ENCODE assay signal across 8 cellular contexts in the genomic region with DNA sequence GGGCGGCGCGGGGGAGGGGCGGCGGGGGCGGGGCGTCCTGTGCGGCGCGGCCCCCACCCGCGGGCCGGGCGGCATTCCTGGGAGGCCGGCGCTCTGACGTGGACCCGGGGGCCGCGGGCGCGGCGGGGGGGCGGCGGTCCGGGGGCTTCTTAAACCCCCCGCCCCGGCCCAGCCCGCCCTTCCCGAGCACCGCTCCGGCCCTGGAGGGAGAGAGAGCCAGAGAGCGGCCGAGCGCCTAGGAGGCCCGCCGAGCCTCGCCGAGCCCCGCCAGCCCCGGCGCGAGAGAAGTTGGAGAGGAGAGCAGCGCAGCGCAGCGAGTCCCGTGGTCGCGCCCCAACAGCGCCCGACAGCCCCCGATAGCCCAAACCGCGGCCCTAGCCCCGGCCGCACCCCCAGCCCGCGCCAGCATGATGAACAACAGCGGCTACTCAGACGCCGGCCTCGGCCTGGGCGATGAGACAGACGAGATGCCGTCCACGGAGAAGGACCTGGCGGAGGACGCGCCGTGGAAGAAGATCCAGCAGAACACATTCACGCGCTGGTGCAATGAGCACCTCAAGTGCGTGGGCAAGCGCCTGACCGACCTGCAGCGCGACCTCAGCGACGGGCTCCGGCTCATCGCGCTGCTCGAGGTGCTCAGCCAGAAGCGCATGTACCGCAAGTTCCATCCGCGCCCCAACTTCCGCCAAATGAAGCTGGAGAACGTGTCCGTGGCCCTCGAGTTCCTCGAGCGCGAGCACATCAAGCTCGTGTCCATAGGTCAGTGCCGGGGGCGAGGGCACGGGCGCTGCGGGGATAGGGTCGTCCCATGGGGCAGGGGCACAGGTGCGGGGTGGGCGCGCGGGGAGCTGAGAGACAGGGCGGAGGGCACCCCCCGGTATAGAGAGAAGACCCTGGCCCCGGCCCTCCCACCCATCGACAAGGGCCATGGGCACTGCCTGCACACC. TPM values are rescaled to one million over a fixed set of nuclear protein-coding genes. Genes with fewer than 3 reads are reported as not detected.
A peak's percentile ranks its signal among the peaks of the same experiment; 100 is the strongest.
DNase-seq lines count a peak whose midpoint lies in the region; ATAC-seq, FAIRE-seq and TF ChIP-seq lines count a peak whose summit lies in the region.

A gene with protein sequence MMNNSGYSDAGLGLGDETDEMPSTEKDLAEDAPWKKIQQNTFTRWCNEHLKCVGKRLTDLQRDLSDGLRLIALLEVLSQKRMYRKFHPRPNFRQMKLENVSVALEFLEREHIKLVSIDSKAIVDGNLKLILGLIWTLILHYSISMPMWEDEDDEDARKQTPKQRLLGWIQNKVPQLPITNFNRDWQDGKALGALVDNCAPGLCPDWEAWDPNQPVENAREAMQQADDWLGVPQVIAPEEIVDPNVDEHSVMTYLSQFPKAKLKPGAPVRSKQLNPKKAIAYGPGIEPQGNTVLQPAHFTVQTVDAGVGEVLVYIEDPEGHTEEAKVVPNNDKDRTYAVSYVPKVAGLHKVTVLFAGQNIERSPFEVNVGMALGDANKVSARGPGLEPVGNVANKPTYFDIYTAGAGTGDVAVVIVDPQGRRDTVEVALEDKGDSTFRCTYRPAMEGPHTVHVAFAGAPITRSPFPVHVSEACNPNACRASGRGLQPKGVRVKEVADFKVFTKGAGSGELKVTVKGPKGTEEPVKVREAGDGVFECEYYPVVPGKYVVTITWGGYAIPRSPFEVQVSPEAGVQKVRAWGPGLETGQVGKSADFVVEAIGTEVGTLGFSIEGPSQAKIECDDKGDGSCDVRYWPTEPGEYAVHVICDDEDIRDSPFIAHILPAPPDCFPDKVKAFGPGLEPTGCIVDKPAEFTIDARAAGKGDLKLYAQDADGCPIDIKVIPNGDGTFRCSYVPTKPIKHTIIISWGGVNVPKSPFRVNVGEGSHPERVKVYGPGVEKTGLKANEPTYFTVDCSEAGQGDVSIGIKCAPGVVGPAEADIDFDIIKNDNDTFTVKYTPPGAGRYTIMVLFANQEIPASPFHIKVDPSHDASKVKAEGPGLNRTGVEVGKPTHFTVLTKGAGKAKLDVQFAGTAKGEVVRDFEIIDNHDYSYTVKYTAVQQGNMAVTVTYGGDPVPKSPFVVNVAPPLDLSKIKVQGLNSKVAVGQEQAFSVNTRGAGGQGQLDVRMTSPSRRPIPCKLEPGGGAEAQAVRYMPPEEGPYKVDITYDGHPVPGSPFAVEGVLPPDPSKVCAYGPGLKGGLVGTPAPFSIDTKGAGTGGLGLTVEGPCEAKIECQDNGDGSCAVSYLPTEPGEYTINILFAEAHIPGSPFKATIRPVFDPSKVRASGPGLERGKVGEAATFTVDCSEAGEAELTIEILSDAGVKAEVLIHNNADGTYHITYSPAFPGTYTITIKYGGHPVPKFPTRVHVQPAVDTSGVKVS (N-terminal part only) (plus strand): TSS at position 176 of the 947 bp plus-strand sequence. CDS start 232 bp downstream, at position 408.

- H3K27ac ChIP-seq in liver (ENCODE audit: low read depth in 1 of 2, low read length in 2 of 2), result no peak within 1 kb of the TSS
- no peak within 1 kb of the TSS for H3K27ac ChIP-seq in HepG2 (ENCODE audit: extremely low read length, insufficient read depth, low read length)
- H3K27ac ChIP-seq in subcutaneous abdominal adipose tissue (ENCODE audit: low read depth, low read length), result peak within 1 kb of the TSS; percentile 23

- H3K4me2 ChIP-seq in HepG2 (ENCODE audit: low read depth, low read length), result no peak within 1 kb of the TSS

- no peak for TF ChIP-seq EP300 in HepG2 (IDR thresholded peaks at IDR 0.05; ENCODE audit: low read depth in 2 of 2, low read length in 2 of 2)
- no peak for TF ChIP-seq EP300 in HepG2 (CRISPR knock-in tag; IDR thresholded peaks at IDR 0.05; ENCODE audit: borderline replicate concordance)

- no peak for ATAC-seq in HepG2
- peak; percentile 41 for ATAC-seq in activated CD8-positive, alpha-beta T cell treated with anti-CD3 and anti-CD28 coated beads, Interleukin-2, amount 10 ng/mL, durations not matched to agents 7 days and 5 days
- no peak for ATAC-seq in HG03571 (IDR thresholded peaks at IDR 0.05; ENCODE audit: unreplicated experiment)

- POLR2A ChIA-PET in HepG2 (lab: Yijun Ruan, JAX), result no interaction called here
- POLR2A ChIA-PET in activated CD8-positive, alpha-beta T cell treated with anti-CD3 and anti-CD28 coated beads, Interleukin-2, amount 10 ng/mL, durations not matched to agents 7 days and 5 days (lab: Charles Lee), result no interaction called here

- peaks cover 17% of the 10 kb centered on the region for H3K4me1 Mint-ChIP-seq in activated CD8-positive, alpha-beta T cell treated with anti-CD3 and anti-CD28 coated beads, Interleukin-2, amount 10 ng/mL, durations not matched to agents 7 days and 5 days (ENCODE audit: low read depth)

- peaks cover 0 to 5% (median 0%) of the 10 kb centered on the region in 4 donors for H3K27me3 ChIP-seq in liver (ENCODE audit: control insufficient read depth in 4 of 4, insufficient read depth in 4 of 4, low read length in 3 of 4)
- H3K27me3 ChIP-seq in HepG2 (ENCODE audit: control insufficient read depth in 1 of 2, insufficient read depth in 2 of 2, low read length in 2 of 2), result peaks cover 3 to 25% of the 10 kb centered on the region in 2 experiments; a peak in 4 of 5 replicates
- H3K27me3 ChIP-seq in subcutaneous abdominal adipose tissue (ENCODE audit: control insufficient read depth in 5 of 5, insufficient read depth in 4 of 5, low read length in 5 of 5), result peaks cover 4 to 25% (median 16%) of the 10 kb centered on the region in 5 donors

- no peak for TF ChIP-seq CTCF in liver (IDR thresholded peaks at IDR 0.05; ENCODE audit: low read depth, low read length, missing input control)
- no peak for TF ChIP-seq CTCF in HepG2 (CRISPR knock-in tag; IDR thresholded peaks at IDR 0.05)
- TF ChIP-seq CTCF in epithelial cell of proximal tubule (conservative IDR thresholded peaks at IDR 0.05; ENCODE audit: low read depth, low read length), result no peak

- TF ChIP-seq RAD21 in liver (IDR thresholded peaks at IDR 0.05) (no peak), HepG2 (CRISPR knock-in tag; IDR thresholded peaks at IDR 0.05) (no peak)

- H3K9me3 Mint-ChIP-seq in activated CD8-positive, alpha-beta T cell treated with anti-CD3 and anti-CD28 coated beads, Interleukin-2, amount 10 ng/mL, durations not matched to agents 7 days and 5 days (ENCODE audit: insufficient read depth), result no peaks in the 10 kb centered on the region

- TF ChIP-seq POLR2A in HepG2 (IDR thresholded peaks at IDR 0.05; ENCODE audit: insufficient read depth in 1 of 2, low read depth in 2 of 2, low read length in 2 of 2), result no peak

- WGBS in liver, result 4% methylated on average over 109 of the region's 109 CpGs
- WGBS in HepG2 (ENCODE audit: low lambda C conversion rate), result 94% methylated on average over 80 of the region's 109 CpGs

- H3K4me3 ChIP-seq in liver (ENCODE audit: low read depth in 1 of 3, low read length in 3 of 3) (peak within 1 kb of the TSS in 2 of 3 donors; percentile 6 to 39), HepG2 (replicated peaks in 1 of 3; ENCODE audit: insufficient read depth in 1 of 3, low read depth in 2 of 3, low read length in 3 of 3) (no peak within 1 kb of the TSS), epithelial cell of proximal tubule (ENCODE audit: low read depth, low read length) (peak within 1 kb of the TSS; percentile 48), subcutaneous abdominal adipose tissue (ENCODE audit: low read depth in 1 of 5, low read length in 5 of 5) (peak within 1 kb of the TSS; percentile 44 to 67 (median 62))

- H3K4me1 ChIP-seq in liver (ENCODE audit: control insufficient read depth in 4 of 4, insufficient read depth in 4 of 4, low read length in 3 of 4) (peaks cover 3 to 13% (median 7%) of the 10 kb centered on the region in 4 donors), HepG2 (ENCODE audit: insufficient read depth, low read length) (peaks cover 42% of the 10 kb centered on the region), subcutaneous abdominal adipose tissue (ENCODE audit: control insufficient read depth in 5 of 5, insufficient read depth in 5 of 5, low read length in 5 of 5) (peaks cover 7 to 55% (median 45%) of the 10 kb centered on the region in 5 donors)

- H3K9ac ChIP-seq in liver (ENCODE audit: low read depth in 1 of 2, low read length in 2 of 2), result no peak within 1 kb of the TSS
- H3K9ac ChIP-seq in HepG2 (ENCODE audit: insufficient read depth, low read depth, low read length), result no peak within 1 kb of the TSS
- peak within 1 kb of the TSS in 2 of 5 donors; percentile 8 to 64 for H3K9ac ChIP-seq in subcutaneous abdominal adipose tissue (ENCODE audit: low read length in 5 of 5)

- no peak within 1 kb of the TSS for H3K27ac Mint-ChIP-seq in activated CD8-positive, alpha-beta T cell treated with anti-CD3 and anti-CD28 coated beads, Interleukin-2, amount 10 ng/mL, durations not matched to agents 7 days and 5 days

- FAIRE-seq in HepG2 (lab: Jason Lieb, UNC), result no peak

- DNase-seq in HepG2 (ENCODE audit: low spot score) (no peak), epithelial cell of proximal tubule (ENCODE audit: low read depth) (no peak), mucosa of gallbladder (ENCODE audit: low spot score) (peak; percentile 40), germinal center (ENCODE audit: low spot score) (no peak)
- DNase-seq in activated CD8-positive, alpha-beta T cell treated with anti-CD3 and anti-CD28 coated beads, Interleukin-2, amount 10 ng/mL, durations not matched to agents 7 days and 5 days, result peak; percentile 46

- in situ Hi-C loops in HepG2 (cut with HindIII; ENCODE audit: extremely low pct_ligation_motif_present, low pct_unique_long_range_greater_than_20kb), result no loop called here

- H3K9me3 ChIP-seq in liver (ENCODE audit: control insufficient read depth in 4 of 4, low read length in 3 of 4), result no peaks in the 10 kb centered on the region
- no peaks in the 10 kb centered on the region for H3K9me3 ChIP-seq in HepG2 (ENCODE audit: low read length)
- H3K9me3 ChIP-seq in subcutaneous abdominal adipose tissue (ENCODE audit: control insufficient read depth in 5 of 5, low read length in 5 of 5), result no peaks in the 10 kb centered on the region

- peaks cover 34% of the 10 kb centered on the region for H3K27me3 Mint-ChIP-seq in activated CD8-positive, alpha-beta T cell treated with anti-CD3 and anti-CD28 coated beads, Interleukin-2, amount 10 ng/mL, durations not matched to agents 7 days and 5 days (ENCODE audit: low read depth)

- no peaks in the 10 kb centered on the region for H3K79me2 ChIP-seq in HepG2 (ENCODE audit: insufficient read depth, low read length)

- no peaks in the 10 kb centered on the region for H3K36me3 Mint-ChIP-seq in activated CD8-positive, alpha-beta T cell treated with anti-CD3 and anti-CD28 coated beads, Interleukin-2, amount 10 ng/mL, durations not matched to agents 7 days and 5 days (ENCODE audit: low read depth)

- H3K36me3 ChIP-seq in liver (ENCODE audit: control insufficient read depth in 4 of 4, insufficient read depth in 3 of 4, low read depth in 1 of 4, low read length in 3 of 4) (no peaks in the 10 kb centered on the region), HepG2 (replicated peaks in 1 of 2; ENCODE audit: control insufficient read depth in 1 of 2, insufficient read depth in 2 of 2, low read length in 2 of 2) (no peaks in the 10 kb centered on the region), subcutaneous abdominal adipose tissue (ENCODE audit: control insufficient read depth in 5 of 5, insufficient read depth in 5 of 5, low read length in 5 of 5) (peaks cover 0 to under 1% (median 0%) of the 10 kb centered on the region in 5 donors)

- no peak within 1 kb of the TSS for H2AFZ ChIP-seq in HepG2 (ENCODE audit: low read length)

- H3K4me3 Mint-ChIP-seq in activated CD8-positive, alpha-beta T cell treated with anti-CD3 and anti-CD28 coated beads, Interleukin-2, amount 10 ng/mL, durations not matched to agents 7 days and 5 days, result peak within 1 kb of the TSS; percentile 55

- no TSS peak for BruUV-seq in HepG2 (replicated peaks; lab: Mats Ljungman, UMichigan)

- CTCF ChIA-PET in HepG2 (lab: Yijun Ruan, JAX; ENCODE audit: low intra/inter-chr PET ratio, low total read pairs), result no interaction called here
- CTCF ChIA-PET in activated CD8-positive, alpha-beta T cell treated with anti-CD3 and anti-CD28 coated beads, Interleukin-2, amount 10 ng/mL, durations not matched to agents 7 days and 5 days (lab: Charles Lee), result interaction anchor here (1.0 to 2.3 kb wide), 6 partner anchors 11 to 261 kb away, joined by 3 to 8 read pairs (median 4); no protein-coding TSS in a partner anchor

- no peaks in the 10 kb centered on the region for H4K20me1 ChIP-seq in HepG2 (ENCODE audit: insufficient read depth, low read length)

- intact Hi-C loops in HepG2 (cut with micrococcal nuclease; ENCODE audit: unreplicated experiment), result no loop called here

RNA-seq across cellular contexts. Expression of the gene that starts here (rescaled TPM):
- 1 to 10 TPM in 1 of 2 donors, under 1 TPM in 1; 0.70 to 2.3 TPM for total RNA-seq in liver
- under 1 TPM; 0.03 to 0.37 TPM for polyA plus RNA-seq in liver
- 0.01 and 0.02 TPM in 2 replicates for total RNA-seq in HepG2 (2016; rRNA removed; fragmentation: Illumina TruSeq; extraction: Trizol)
- not detected in 2 replicates for total RNA-seq in HepG2 (2016; cell fraction: cytosol; rRNA removed; fragmentation: Illumina TruSeq; extraction: Trizol; ENCODE audit: low read depth)
- total RNA-seq in HepG2 (2016; cell fraction: insoluble cytoplasmic fraction; rRNA removed; fragmentation: Illumina TruSeq; extraction: Trizol), result under 0.01 TPM in 1 of 2 replicates, not detected in the other
- total RNA-seq in HepG2 (2016; cell fraction: membrane; rRNA removed; fragmentation: Illumina TruSeq; extraction: Trizol), result not detected in 2 replicates
- 0.06 TPM in 1 of 2 replicates, not detected in the other for total RNA-seq in HepG2 (2016; cell fraction: nucleus; rRNA removed; fragmentation: Illumina TruSeq; extraction: Trizol)
- 0.01 TPM in 1 of 2 replicates, not detected in the other for polyA plus RNA-seq in HepG2 (2011; rRNA removed)
- 0.01 TPM in 2 replicates for polyA plus RNA-seq in HepG2 (2011; cell fraction: cytosol; rRNA removed)
- polyA plus RNA-seq in HepG2 (2011; cell fraction: nucleus; rRNA removed), result 0.02 and 0.05 TPM in 2 replicates
- polyA plus RNA-seq in HepG2 (2012), result 0.01 TPM in 1 of 2 replicates, not detected in the other
- not detected in 2 replicates for polyA plus RNA-seq in HepG2 (2016; cell fraction: cytosol; fragmentation: Illumina TruSeq; extraction: Trizol; ENCODE audit: low read depth)
- polyA plus RNA-seq in HepG2 (2016; cell fraction: insoluble cytoplasmic fraction; fragmentation: Illumina TruSeq; extraction: Trizol; ENCODE audit: low read depth), result not detected in 2 replicates
- not detected in 2 replicates for polyA plus RNA-seq in HepG2 (2016; cell fraction: membrane; fragmentation: Illumina TruSeq; extraction: Trizol; ENCODE audit: low read depth)
- not detected in 2 replicates for polyA plus RNA-seq in HepG2 (2016; cell fraction: nucleus; fragmentation: Illumina TruSeq; extraction: Trizol; ENCODE audit: insufficient read depth, low read depth)
- polyA minus RNA-seq in HepG2 (2011; rRNA and poly(A)+ RNA removed; ENCODE audit: low replicate concordance), result 0.16 and 0.19 TPM in 2 replicates
- polyA minus RNA-seq in HepG2 (2011; cell fraction: cytosol; rRNA and poly(A)+ RNA removed), result 0.09 and 0.10 TPM in 2 replicates
- polyA minus RNA-seq in HepG2 (2011; cell fraction: nucleus; rRNA and poly(A)+ RNA removed), result under 0.01 TPM in 1 of 2 replicates, not detected in the other
- not detected for total RNA-seq in activated CD8-positive, alpha-beta T cell treated with anti-CD3 and anti-CD28 coated beads, Interleukin-2, amount 10 ng/mL, durations not matched to agents 7 days and 5 days
- total RNA-seq in epithelial cell of proximal tubule, result 149 and 173 TPM in 2 replicates
- total RNA-seq in mucosa of gallbladder, result 236 TPM

Comparison
In these comparisons a context has a peak if more than half of its experiments do, and no peak if none do; other contexts are left out.
1. RNA of the gene that starts here (total RNA-seq): 236 TPM in mucosa of gallbladder (single experiment) and 149 to 173 TPM in epithelial cell of proximal tubule; 0.70 to 2.3 TPM in liver, not detected in activated CD8-positive, alpha-beta T cell treated with anti-CD3 and anti-CD28 coated beads, Interleukin-2, amount 10 ng/mL, durations not matched to agents 7 days and 5 days and under 0.01 to 0.06 TPM in HepG2; every median in the first group is over 10 times any median in the second.
2. H3K4me3 ChIP-seq: peak in liver (2 of 3), epithelial cell of proximal tubule (single experiment) and subcutaneous abdominal adipose tissue (5 of 5); none in HepG2 (0 of 3).
3. Peak in DNase-seq and ATAC-seq in activated CD8-positive, alpha-beta T cell treated with anti-CD3 and anti-CD28 coated beads, Interleukin-2, amount 10 ng/mL, durations not matched to agents 7 days and 5 days; RNA of the gene not detected or under 1 TPM.